ENCODE assay signal across 9 cellular contexts in the genomic region with DNA sequence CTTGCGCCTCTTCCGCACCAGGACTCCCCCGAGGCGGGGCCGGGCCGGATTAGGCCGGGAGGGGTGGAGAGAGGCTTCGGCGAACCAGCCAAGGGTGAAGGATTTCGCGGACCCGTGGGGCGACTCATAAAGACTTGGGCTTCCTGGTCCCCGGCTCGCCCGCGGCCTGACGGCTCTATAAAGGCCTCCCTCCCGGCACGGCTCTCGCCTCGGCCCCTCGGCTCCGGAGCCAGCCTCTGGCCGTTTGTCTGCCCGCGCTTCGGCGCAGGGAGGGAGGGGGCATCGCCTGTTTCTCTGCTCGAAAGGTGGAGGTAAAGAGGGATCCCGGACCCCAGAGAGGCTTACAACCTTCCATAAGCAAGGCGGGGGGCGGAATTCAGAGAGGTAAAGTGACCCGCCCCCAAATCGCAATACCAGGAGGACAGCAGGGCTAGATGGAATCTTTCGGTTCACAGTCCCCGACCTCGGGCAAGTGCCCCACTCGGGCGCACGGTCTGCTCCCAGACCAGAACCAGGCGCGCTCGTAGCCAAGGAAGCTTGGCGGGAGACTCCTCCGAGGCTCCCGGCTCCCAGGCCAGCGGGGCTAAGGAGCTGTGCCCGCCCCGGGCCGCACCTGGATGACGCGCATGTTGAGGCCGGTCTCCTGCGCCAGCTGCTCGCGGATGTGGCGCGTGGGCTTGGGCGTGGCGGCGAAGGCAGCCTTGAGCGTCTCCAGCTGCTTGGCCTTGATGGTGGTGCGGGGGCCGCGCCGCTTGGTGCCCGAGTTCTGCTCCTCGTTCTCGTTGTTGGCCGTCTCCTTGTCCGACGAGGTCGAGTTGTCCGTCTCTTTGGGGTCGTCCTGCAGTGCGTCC. TPM values are rescaled to one million over a fixed set of nuclear protein-coding genes. Genes with fewer than 3 reads are reported as not detected.
DNase-seq lines count a peak whose midpoint lies in the region; ATAC-seq, FAIRE-seq and TF ChIP-seq lines count a peak whose summit lies in the region.
"Had no signal": no experiment of that assay in that cellular context is flagged by ENCODE, and none has a peak within 500 bp of the region (broad histone marks: within the 10 kb centered on the region; RNA-seq: fewer than 3 reads in every experiment).

No MANE protein-coding gene starts in this region.

- WGBS in HUES64: 1% methylated on average over 78 of the region's 78 CpGs

- ATAC-seq in GM21360 (IDR thresholded peaks at IDR 0.05; ENCODE audit: unreplicated experiment): no peak

- H3K4me3 Mint-ChIP-seq in Caco-2 (ENCODE audit: unreplicated experiment): peak overlapping the region; percentile 80

- no peak for FAIRE-seq in GM12892 (lab: Jason Lieb, UNC)

- H3K4me1 ChIP-seq in Caco-2 (peaks cover 11% of the 10 kb centered on the region; the same call in 1 of the 2 replicates), HUES64 (ENCODE audit: insufficient read depth, low read length) (peaks cover 36% of the 10 kb centered on the region), neuron (ENCODE audit: insufficient read depth, low read length) (peaks cover 53% of the 10 kb centered on the region)

- H3K36me3 ChIP-seq in Caco-2 (ENCODE audit: control insufficient read depth, insufficient read depth, low read length): no peaks in the 10 kb centered on the region
- peaks cover 4% of the 10 kb centered on the region; the same call in 1 of the 2 replicates for H3K36me3 ChIP-seq in HUES64 (ENCODE audit: insufficient read depth, low read length)
- H3K36me3 ChIP-seq in neuron (ENCODE audit: insufficient read depth, low read length): no peaks in the 10 kb centered on the region

- POLR2A ChIA-PET in Caco-2 (lab: Charles Lee): no interaction called here

- H3K9ac ChIP-seq in HUES64 (ENCODE audit: low read depth, low read length): 0 out of 2 replicates have a peak overlapping the region, but pooled peaks have one; percentile 10

- no TSS peak for BruUV-seq in Caco-2 (replicated peaks; lab: Mats Ljungman, UMichigan)

- no peaks in the 10 kb centered on the region for H3K36me3 Mint-ChIP-seq in Caco-2 (ENCODE audit: insufficient read depth, unreplicated experiment)

- H3K4me1 Mint-ChIP-seq in Caco-2 (ENCODE audit: low read depth, unreplicated experiment): peaks cover 9% of the 10 kb centered on the region

- CTCF ChIA-PET in Caco-2 (lab: Charles Lee): interaction anchor here (0.7 kb wide), 1 partner anchor 513 kb away, joined by 3 read pairs; no protein-coding TSS in a partner anchor

- H3K27ac Mint-ChIP-seq in Caco-2 (ENCODE audit: unreplicated experiment): no peak overlapping the region

- H2AFZ ChIP-seq in neuron (ENCODE audit: low read depth, low read length): peak overlapping the region; percentile 38

- H3K27me3 ChIP-seq in Caco-2 (replicated peaks; ENCODE audit: control insufficient read depth, insufficient read depth, low read length) (peaks cover 5% of the 10 kb centered on the region), HUES64 (ENCODE audit: insufficient read depth, low read length) (peaks cover 100% of the 10 kb centered on the region), neuron (ENCODE audit: insufficient read depth, low read length) (peaks cover 93% of the 10 kb centered on the region)

- TF ChIP-seq POLR2A in GM12892 (IDR thresholded peaks at IDR 0.05; ENCODE audit: low read depth, low read length): no peak

- H3K9me3 Mint-ChIP-seq in Caco-2 (ENCODE audit: unreplicated experiment): no peaks in the 10 kb centered on the region

- H3K27me3 Mint-ChIP-seq in Caco-2 (ENCODE audit: insufficient read depth, unreplicated experiment): peaks cover 31% of the 10 kb centered on the region

- intact Hi-C loops in Caco-2 (cut with micrococcal nuclease; ENCODE audit: unreplicated experiment): loop anchor here (10.0 kb wide), 1 partner anchor 127 kb away; no protein-coding TSS in a partner anchor

- H3K9me3 ChIP-seq in Caco-2 (no peaks in the 10 kb centered on the region), HUES64 (ENCODE audit: insufficient read depth, low read depth, low read length) (no peaks in the 10 kb centered on the region), neuron (ENCODE audit: low read length) (no peaks in the 10 kb centered on the region)

- TF ChIP-seq CTCF in Caco-2 (IDR thresholded peaks at IDR 0.05; ENCODE audit: insufficient read depth in 1 of 2, low read depth in 1 of 2, low read length in 1 of 2, severe bottlenecking in 1 of 2, unreplicated experiment in 1 of 2) (no peak), epithelial cell of esophagus (IDR thresholded peaks at IDR 0.05; ENCODE audit: insufficient read depth, low read depth, low read length, missing control alignments) (no peak)

- peak overlapping the region; percentile 55 for H3K4me3 ChIP-seq in Caco-2 (ENCODE audit: low read depth, low read length)
- peak overlapping the region; percentile 64 for H3K4me3 ChIP-seq in HUES64 (ENCODE audit: low read length)
- H3K4me3 ChIP-seq in epithelial cell of esophagus (ENCODE audit: low read length): peak overlapping the region; percentile 61
- peak overlapping the region; percentile 54 for H3K4me3 ChIP-seq in neuron (ENCODE audit: low read length)

- H3K27ac ChIP-seq in HUES64 (ENCODE audit: low read depth, low read length): no peak overlapping the region

- DNase-seq in Caco-2: peak in 1 of 2 experiments; percentile 50
- peak; percentile 76 for DNase-seq in epithelial cell of esophagus (ENCODE audit: low read depth)
- DNase-seq in HUDEP-2 (lab: John Stamatoyannopoulos, UW; ENCODE audit: unreplicated experiment in 76 of 76): no peak
- no peak for DNase-seq in GM19238 (ENCODE audit: insufficient read length, low spot score)
- DNase-seq in GM12892 (ENCODE audit: insufficient read length): no peak
- DNase-seq: stimulated activated CD8-positive, alpha-beta memory T cell treated with anti-CD3 and anti-CD28 coated beads, Interleukin-4, amount 100 ng/mL, for 48 hours had no signal

RNA-seq across cellular contexts. Expression of a gene that starts 3.9 kb away (rescaled TPM):
- 0.25 and 0.30 TPM in 2 replicates for total RNA-seq in Caco-2 (2022)
- polyA plus RNA-seq in HUES64 (2013, experiment 1 of 2): 3.0 TPM
- 4.6 TPM for polyA plus RNA-seq in HUES64 (2013, experiment 2 of 2)
- polyA plus RNA-seq in GM12892 (2012; ENCODE audit: missing spikeins): not detected

RNA-seq across cellular contexts. Expression of a gene that starts 45.6 kb away (rescaled TPM):
- 4.0 and 4.5 TPM in 2 replicates for total RNA-seq in Caco-2 (2022)
- polyA plus RNA-seq in HUES64 (2013, experiment 1 of 2): 1.9 TPM
- polyA plus RNA-seq in HUES64 (2013, experiment 2 of 2): 2.8 TPM
- polyA plus RNA-seq in GM12892 (2012; ENCODE audit: missing spikeins): 1.4 TPM
